Comparison of ENCODE assay signal across 33 cellular contexts in the genomic region with DNA sequence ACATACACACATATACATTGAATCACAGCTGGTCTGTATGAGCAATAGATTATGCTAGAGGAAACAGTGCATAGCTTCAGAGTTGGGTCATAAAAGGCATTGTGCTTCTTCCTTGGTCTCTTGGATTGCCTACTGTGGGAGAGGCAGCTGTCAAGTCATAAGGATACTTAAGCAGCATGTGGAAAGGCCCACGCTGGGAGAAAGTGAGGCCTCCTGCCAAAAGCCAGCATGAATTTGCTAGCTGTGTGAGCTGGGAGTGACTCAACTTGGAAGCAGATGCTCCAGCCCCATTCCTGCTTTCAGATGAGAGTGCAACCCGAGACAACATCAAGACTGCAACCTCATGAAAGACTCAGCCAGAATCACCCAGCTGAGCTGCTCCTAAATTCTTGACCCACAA.
DNase-seq lines count a peak whose midpoint lies in the region; ATAC-seq and TF ChIP-seq lines count a peak whose summit lies in the region.
"Had no signal": no experiment of that assay in that cellular context is flagged by ENCODE, and none has a peak within 500 bp of the region (broad histone marks: within the 10 kb centered on the region; RNA-seq: fewer than 3 reads in every experiment).

No MANE protein-coding gene starts in this region.

- H3K27ac ChIP-seq in PC-3 (ENCODE audit: low read length) = no peak overlapping the region
- H3K27ac ChIP-seq: 22Rv1, spleen, thoracic aorta had no signal

- POLR2A ChIA-PET in PC-3 (lab: Charles Lee; ENCODE audit: unreplicated experiment) = no interaction called here

- no peak overlapping the region for H2AFZ ChIP-seq in PC-3 (ENCODE audit: low read length)
- H2AFZ ChIP-seq: GM23338 had no signal

- no peak for TF ChIP-seq CTCF in PC-3 (conservative IDR thresholded peaks at IDR 0.05; ENCODE audit: low read depth, low read length)

- peaks cover 6% of the 10 kb centered on the region for H3F3A ChIP-seq in PC-3 (ENCODE audit: low read length, unreplicated experiment)

- no peak overlapping the region for H3K4me2 ChIP-seq in PC-3 (ENCODE audit: low read length)
- H3K4me2 ChIP-seq: GM23338 had no signal

- DNase-seq in DMS 273 (lab: John Stamatoyannopoulos, UW; ENCODE audit: unreplicated experiment) (peak; percentile 71), DMS 273 treated with DMSO at 0.1 percent for 48 hours (lab: John Stamatoyannopoulos, UW) (no peak), PC-3 (peak; percentile 34), fibroblast of gingiva (ENCODE audit: low read depth) (peak; percentile 10), non-pigmented ciliary epithelial cell (ENCODE audit: low read depth) (peak; percentile 24), NCI-H2029 (lab: John Stamatoyannopoulos, UW) (no peak), T-helper 1 cell (no peak)
- DNase-seq: activated CD4-positive, alpha-beta T cell treated with anti-CD3 and anti-CD28 coated beads, Interleukin-2, amount 50 U/mL, for 48 hours; activated CD4-positive, CD25-positive, alpha-beta regulatory T cell treated with anti-CD3 and anti-CD28 coated beads, Interleukin-2, amount 50 U/mL, for 72 hours; activated T-cell treated with anti-CD3 and anti-CD28 coated beads, Interleukin-2, amount 50 U/mL, for 48 hours; C1 segment of cervical spinal cord; dermis blood vessel endothelial cell; Kasumi-1; mesenchymal stem cell; NCI-H1048; NCI-H1694 treated with DMSO at 0.1 percent for 48 hours; NCI-H526; NK-92 treated with Interleukin-12 subunit alpha and Interleukin-12 subunit beta, amount 100 ng/mL, for 24 hours; posterior cingulate gyrus; right cardiac atrium; Right ventricle myocardium superior; spleen; stimulated activated CD4-positive, alpha-beta T cell treated with anti-CD3 and anti-CD28 coated beads, Interleukin-2, amount 100 ng/mL, for 24 hours; stimulated activated CD8-positive, alpha-beta memory T cell treated with anti-CD3 and anti-CD28 coated beads, Interleukin-4, amount 100 ng/mL, for 48 hours; stimulated activated naive CD8-positive, alpha-beta T cell treated with anti-CD3 and anti-CD28 coated beads, Interleukin-15, amount 100 ng/mL, for 72 hours; T-helper 2 cell had no signal

- peaks cover 21% of the 10 kb centered on the region for H3K4me1 ChIP-seq in PC-3 (ENCODE audit: insufficient read depth, low read length)
- H3K4me1 ChIP-seq: spleen had no signal

- H3K79me2 ChIP-seq in PC-3 (ENCODE audit: low read length) = no peaks in the 10 kb centered on the region

- H4K20me1 ChIP-seq in PC-3 (ENCODE audit: low read length) = no peaks in the 10 kb centered on the region

- intact Hi-C loops in PC-3 (cut with micrococcal nuclease) = no loop called here

- H3K4me3 ChIP-seq in PC-3 (ENCODE audit: low read length) = no peak overlapping the region
- H3K4me3 ChIP-seq: GM23338, spleen, thoracic aorta had no signal

- no peaks in the 10 kb centered on the region for H3K9me2 ChIP-seq in PC-3 (replicated peaks; ENCODE audit: low read length)

- H3K36me3 ChIP-seq in PC-3 (ENCODE audit: low read depth, low read length) = no peaks in the 10 kb centered on the region; the same call in 1 of the 2 replicates
- H3K36me3 ChIP-seq: spleen, thoracic aorta had no signal

- no peaks in the 10 kb centered on the region for H3K27me3 ChIP-seq in PC-3 (ENCODE audit: low read length)
- H3K27me3 ChIP-seq: spleen had no signal

- 0 out of 2 replicates have a peak, but pooled peaks cover 10% of the 10 kb centered on the region for H3K9me3 ChIP-seq in PC-3 (ENCODE audit: low read length)
- H3K9me3 ChIP-seq: thoracic aorta had no signal

- ATAC-seq in PC-3 (no peak), GM19395 (IDR thresholded peaks at IDR 0.05; ENCODE audit: unreplicated experiment) (no peak)
- ATAC-seq: esophagus mucosa; GM23338; left lobe of liver; right cardiac atrium; SK-N-SH treated with all-trans-retinoic acid at 6 μM for 48 hours; stimulated activated naive CD8-positive, alpha-beta T cell treated with anti-CD3 and anti-CD28 coated beads, Interleukin-15, amount 100 ng/mL, for 72 hours had no signal

- no peak overlapping the region for H3K9ac ChIP-seq in PC-3 (ENCODE audit: low read length)

- BruUV-seq in PC-3 (replicated peaks; lab: Mats Ljungman, UMichigan) = no TSS peak

- CTCF ChIA-PET in PC-3 (lab: Charles Lee) = no interaction called here

Comparison
In these comparisons a context has a peak if more than half of its experiments do, and no peak if none do; other contexts are left out.
1. DNase-seq: peak in DMS 273 (single experiment), PC-3 (single experiment), fibroblast of gingiva (single experiment) and non-pigmented ciliary epithelial cell (single experiment); none in DMS 273 treated with DMSO at 0.1 percent for 48 hours (single experiment), NCI-H2029 (single experiment) and T-helper 1 cell (0 of 5).